24 cellular contexts compared by ENCODE assay signal in genomic region chr1:224509881-224510280, GRCh38.
DNase-seq lines count a peak whose midpoint lies in the region; ATAC-seq and TF ChIP-seq lines count a peak whose summit lies in the region.
"Had no signal": no experiment of that assay in that cellular context is flagged by ENCODE, and none has a peak within 500 bp of the region (broad histone marks: within the 10 kb centered on the region; RNA-seq: fewer than 3 reads in every experiment).

No MANE protein-coding gene starts in this region.

- H3K36me3 Mint-ChIP-seq in dendritic cell treated with granulocyte-macrophage colony-stimulating factor and Interleukin-4, amounts not matched to agents 40 ng/mL and 50 ng/mL, for 4 days (ENCODE audit: low read depth) = no peaks in the 10 kb centered on the region
- H3K36me3 Mint-ChIP-seq in activated T-helper 1 cell treated with anti-CD3 and anti-CD28 coated beads, Interleukin-12 subunit alpha, Interleukin-12 subunit beta, Interleukin-2, Interleukin-4 antibody, amounts not matched to agents 30 ng/mL and 10 ng/mL and 1 ng/mL, durations not matched to agents 14 hours and 24 hours and 36 hours (ENCODE audit: low read depth) = peaks cover 3% of the 10 kb centered on the region
- H3K36me3 Mint-ChIP-seq: activated naive CD8-positive, alpha-beta T cell; brain; CD8-positive, alpha-beta memory T cell; immature natural killer cell; memory B cell; neural progenitor cell had no signal

- peak overlapping the region; percentile 90 for H2BK15ac ChIP-seq in mesenchymal stem cell (ENCODE audit: low read depth, poor library complexity, severe bottlenecking)

- peak overlapping the region; percentile 89 for H4K8ac ChIP-seq in mesenchymal stem cell (ENCODE audit: low read length)

- H4K20me1 ChIP-seq in Loucy (ENCODE audit: insufficient read depth, low read length, poor library complexity, severe bottlenecking) = no peaks in the 10 kb centered on the region

- H3K4me2 ChIP-seq in Loucy (ENCODE audit: low read depth, low read length, poor library complexity, severe bottlenecking) (no peak overlapping the region), mesenchymal stem cell (ENCODE audit: low read length, poor library complexity, severe bottlenecking) (no peak overlapping the region)
- H3K4me2 ChIP-seq: neural progenitor cell had no signal

- H3K9me3 ChIP-seq in Loucy (ENCODE audit: insufficient read depth, low read depth, low read length) (no peaks in the 10 kb centered on the region), mesenchymal stem cell (ENCODE audit: control insufficient read depth, low read length) (no peaks in the 10 kb centered on the region), gastroesophageal sphincter (no peaks in the 10 kb centered on the region), uterus (no peaks in the 10 kb centered on the region)
- H3K9me3 ChIP-seq: MG63, upper lobe of left lung had no signal

- H3K9me2 ChIP-seq in Loucy (replicated peaks; ENCODE audit: low read depth, low read length) = no peaks in the 10 kb centered on the region

- TF ChIP-seq CTCF in Loucy (conservative IDR thresholded peaks at IDR 0.05; ENCODE audit: low read length) = no peak
- TF ChIP-seq CTCF in gastroesophageal sphincter (IDR thresholded peaks at IDR 0.05) = no peak
- no peak for TF ChIP-seq CTCF in uterus (IDR thresholded peaks at IDR 0.05)

- H3K9ac ChIP-seq in Loucy (ENCODE audit: low read depth, low read length, poor library complexity, severe bottlenecking) = no peak overlapping the region
- H3K9ac ChIP-seq in mesenchymal stem cell (ENCODE audit: low read length) = peak overlapping the region; percentile 24
- H3K9ac ChIP-seq: neural progenitor cell had no signal

- peak overlapping the region; percentile 71 to 99 for H2BK12ac ChIP-seq in mesenchymal stem cell (ENCODE audit: low read length in 2 of 2)

- TF ChIP-seq POLR2A in gastroesophageal sphincter (IDR thresholded peaks at IDR 0.05) (no peak), uterus (IDR thresholded peaks at IDR 0.05) (no peak)

- peak overlapping the region; percentile 7 to 27 for H3K4ac ChIP-seq in mesenchymal stem cell (ENCODE audit: low read depth in 1 of 2, low read length in 2 of 2)

- H3K36me3 ChIP-seq in Loucy (ENCODE audit: insufficient read depth, low read length) (no peaks in the 10 kb centered on the region), mesenchymal stem cell (ENCODE audit: control insufficient read depth in 1 of 2, insufficient read depth in 2 of 2, low read depth in 1 of 2, low read length in 2 of 2) (no peaks in the 10 kb centered on the region), gastroesophageal sphincter (no peaks in the 10 kb centered on the region), uterus (no peaks in the 10 kb centered on the region)
- H3K36me3 ChIP-seq: MG63, neural progenitor cell, upper lobe of left lung had no signal

- no peaks in the 10 kb centered on the region for H3K79me1 ChIP-seq in mesenchymal stem cell (replicated peaks; ENCODE audit: low read length, poor library complexity, severe bottlenecking)

- no peak overlapping the region for H3K4me3 Mint-ChIP-seq in dendritic cell treated with granulocyte-macrophage colony-stimulating factor and Interleukin-4, amounts not matched to agents 40 ng/mL and 50 ng/mL, for 4 days
- no peak overlapping the region for H3K4me3 Mint-ChIP-seq in activated T-helper 1 cell treated with anti-CD3 and anti-CD28 coated beads, Interleukin-12 subunit alpha, Interleukin-12 subunit beta, Interleukin-2, Interleukin-4 antibody, amounts not matched to agents 30 ng/mL and 10 ng/mL and 1 ng/mL, durations not matched to agents 14 hours and 24 hours and 36 hours
- H3K4me3 Mint-ChIP-seq: activated naive CD8-positive, alpha-beta T cell; brain; CD8-positive, alpha-beta memory T cell; immature natural killer cell; memory B cell; neural progenitor cell had no signal

- H3K4me3 ChIP-seq in Loucy (ENCODE audit: low read length, poor library complexity, severe bottlenecking) (no peak overlapping the region), mesenchymal stem cell (ENCODE audit: insufficient read depth in 1 of 2, low read depth in 1 of 2, low read length in 2 of 2) (no peak overlapping the region), gastroesophageal sphincter (no peak overlapping the region), uterus (no peak overlapping the region)
- H3K4me3 ChIP-seq: MG63, neural progenitor cell, upper lobe of left lung had no signal

- H3F3A ChIP-seq in Loucy (ENCODE audit: low read depth) = no peaks in the 10 kb centered on the region

- peak overlapping the region; percentile 88 for H3K27ac Mint-ChIP-seq in dendritic cell treated with granulocyte-macrophage colony-stimulating factor and Interleukin-4, amounts not matched to agents 40 ng/mL and 50 ng/mL, for 4 days
- H3K27ac Mint-ChIP-seq in activated T-helper 1 cell treated with anti-CD3 and anti-CD28 coated beads, Interleukin-12 subunit alpha, Interleukin-12 subunit beta, Interleukin-2, Interleukin-4 antibody, amounts not matched to agents 30 ng/mL and 10 ng/mL and 1 ng/mL, durations not matched to agents 14 hours and 24 hours and 36 hours = no peak overlapping the region
- H3K27ac Mint-ChIP-seq: activated naive CD8-positive, alpha-beta T cell; CD8-positive, alpha-beta memory T cell; memory B cell had no signal

- no peak overlapping the region for H2BK5ac ChIP-seq in mesenchymal stem cell (ENCODE audit: low read depth, low read length, poor library complexity, severe bottlenecking)

- H3K9me3 Mint-ChIP-seq in dendritic cell treated with granulocyte-macrophage colony-stimulating factor and Interleukin-4, amounts not matched to agents 40 ng/mL and 50 ng/mL, for 4 days = no peaks in the 10 kb centered on the region
- H3K9me3 Mint-ChIP-seq in activated T-helper 1 cell treated with anti-CD3 and anti-CD28 coated beads, Interleukin-12 subunit alpha, Interleukin-12 subunit beta, Interleukin-2, Interleukin-4 antibody, amounts not matched to agents 30 ng/mL and 10 ng/mL and 1 ng/mL, durations not matched to agents 14 hours and 24 hours and 36 hours = no peaks in the 10 kb centered on the region
- H3K9me3 Mint-ChIP-seq: CD8-positive, alpha-beta memory T cell; immature natural killer cell; memory B cell; neural progenitor cell had no signal

- H3K27ac ChIP-seq in mesenchymal stem cell (ENCODE audit: low read length, poor library complexity, severe bottlenecking) = no peak overlapping the region
- H3K27ac ChIP-seq in gastroesophageal sphincter = no peak overlapping the region
- H3K27ac ChIP-seq in uterus = no peak overlapping the region
- H3K27ac ChIP-seq: neural progenitor cell, upper lobe of left lung had no signal

- H3K27me3 ChIP-seq in Loucy (ENCODE audit: insufficient read depth, low read length, poor library complexity, severe bottlenecking) = no peaks in the 10 kb centered on the region
- no peaks in the 10 kb centered on the region for H3K27me3 ChIP-seq in mesenchymal stem cell (ENCODE audit: control insufficient read depth in 1 of 2, insufficient read depth in 1 of 2, low read length in 2 of 2)
- H3K27me3 ChIP-seq in gastroesophageal sphincter = no peaks in the 10 kb centered on the region
- H3K27me3 ChIP-seq in uterus = no peaks in the 10 kb centered on the region
- H3K27me3 ChIP-seq: MG63, neural progenitor cell, upper lobe of left lung had no signal

- peak overlapping the region; percentile 17 for H2AK5ac ChIP-seq in mesenchymal stem cell (ENCODE audit: low read length, severe bottlenecking)

- peak overlapping the region; percentile 98 for H2BK120ac ChIP-seq in mesenchymal stem cell (ENCODE audit: low read depth, low read length)

- peak; percentile 41 for DNase-seq in AG08396 (ENCODE audit: low spot score)
- peak; percentile 47 for DNase-seq in mesenchymal stem cell
- no peak for DNase-seq in NCI-H1930 (lab: John Stamatoyannopoulos, UW)
- DNase-seq in activated T-helper 1 cell treated with anti-CD3 and anti-CD28 coated beads, Interleukin-12 subunit alpha, Interleukin-12 subunit beta, Interleukin-2, Interleukin-4 antibody, amounts not matched to agents 30 ng/mL and 10 ng/mL and 1 ng/mL, durations not matched to agents 14 hours and 24 hours and 36 hours (ENCODE audit: low spot score) = no peak
- no peak for DNase-seq in uterus
- DNase-seq: activated CD4-positive, alpha-beta T cell treated with anti-CD3 and anti-CD28 coated beads, Interleukin-2, amount 50 U/mL, for 4 hours; activated T-cell treated with anti-CD3 and anti-CD28 coated beads for 4 hours; CD8-positive, alpha-beta memory T cell; cortex of kidney; immature natural killer cell; MG63; NCI-H2081 treated with DMSO at 0.1 percent for 48 hours; NCI-H526 treated with DMSO at 0.1 percent for 48 hours; PC-3; retina; stimulated activated naive CD4-positive, alpha-beta T cell treated with Interleukin-2 at 50 U/mL for 16 hours; upper lobe of left lung had no signal

- WGBS in mesenchymal stem cell = 76% methylated on average over 8 of the region's 8 CpGs
- WGBS in gastroesophageal sphincter (ENCODE audit: low coverage in 1 of 2), 2 donors = 53% methylated on average over 3 of the region's 8 CpGs; no CpG with 5 or more reads in 1 of the 2 donors

- TF ChIP-seq EP300 in gastroesophageal sphincter (IDR thresholded peaks at IDR 0.05) = no peak

- H4K91ac ChIP-seq in mesenchymal stem cell (ENCODE audit: low read length) = peak overlapping the region; percentile 80

- peak overlapping the region; percentile 94 to 98 for H3K18ac ChIP-seq in mesenchymal stem cell (ENCODE audit: low read depth in 1 of 2, low read length in 2 of 2)

- H3K27me3 Mint-ChIP-seq in dendritic cell treated with granulocyte-macrophage colony-stimulating factor and Interleukin-4, amounts not matched to agents 40 ng/mL and 50 ng/mL, for 4 days = no peaks in the 10 kb centered on the region
- H3K27me3 Mint-ChIP-seq in activated T-helper 1 cell treated with anti-CD3 and anti-CD28 coated beads, Interleukin-12 subunit alpha, Interleukin-12 subunit beta, Interleukin-2, Interleukin-4 antibody, amounts not matched to agents 30 ng/mL and 10 ng/mL and 1 ng/mL, durations not matched to agents 14 hours and 24 hours and 36 hours (ENCODE audit: insufficient read depth) = no peaks in the 10 kb centered on the region
- H3K27me3 Mint-ChIP-seq: activated naive CD8-positive, alpha-beta T cell; brain; CD8-positive, alpha-beta memory T cell; memory B cell had no signal

- 0 out of 2 replicates have a peak overlapping the region, but pooled peaks have one; percentile 21 for H2AFZ ChIP-seq in Loucy (ENCODE audit: low read length)
- no peak overlapping the region for H2AFZ ChIP-seq in mesenchymal stem cell (ENCODE audit: low read depth, low read length)
- H2AFZ ChIP-seq: neural progenitor cell had no signal

- no peak for ATAC-seq in gastroesophageal sphincter
- ATAC-seq: PC-3 had no signal

- peaks cover 48% of the 10 kb centered on the region for H3K4me1 Mint-ChIP-seq in dendritic cell treated with granulocyte-macrophage colony-stimulating factor and Interleukin-4, amounts not matched to agents 40 ng/mL and 50 ng/mL, for 4 days (ENCODE audit: low read depth)
- H3K4me1 Mint-ChIP-seq in activated T-helper 1 cell treated with anti-CD3 and anti-CD28 coated beads, Interleukin-12 subunit alpha, Interleukin-12 subunit beta, Interleukin-2, Interleukin-4 antibody, amounts not matched to agents 30 ng/mL and 10 ng/mL and 1 ng/mL, durations not matched to agents 14 hours and 24 hours and 36 hours (ENCODE audit: low read depth) = peaks cover 31% of the 10 kb centered on the region

- intact Hi-C loops in dendritic cell treated with granulocyte-macrophage colony-stimulating factor and Interleukin-4, amounts not matched to agents 40 ng/mL and 50 ng/mL, for 4 days (cut with micrococcal nuclease) = loop anchor here (5.0 to 10.0 kb wide), 2 partner anchors 105 to 132 kb away; partner anchors contain the start of gene CNIH3
- intact Hi-C loops in activated T-helper 1 cell treated with anti-CD3 and anti-CD28 coated beads, Interleukin-12 subunit alpha, Interleukin-12 subunit beta, Interleukin-2, Interleukin-4 antibody, amounts not matched to agents 30 ng/mL and 10 ng/mL and 1 ng/mL, durations not matched to agents 14 hours and 24 hours and 36 hours (cut with micrococcal nuclease) = loop anchor here (5.0 kb wide), 1 partner anchor 112 kb away; no protein-coding TSS in a partner anchor
- intact Hi-C loops in uterus (cut with DNase I; ENCODE audit: low total_unique reads) = no loop called here

- no peak overlapping the region for H3K14ac ChIP-seq in mesenchymal stem cell (ENCODE audit: low read length in 2 of 2)

- H3K4me1 ChIP-seq in Loucy (ENCODE audit: insufficient read depth, low read length, poor library complexity, severe bottlenecking) (peaks cover 20% of the 10 kb centered on the region), mesenchymal stem cell (ENCODE audit: control insufficient read depth, insufficient read depth, low read depth, low read length) (peaks cover 8% of the 10 kb centered on the region), gastroesophageal sphincter (peaks cover 0 to 51% (median 4%) of the 10 kb centered on the region in 3 donors), uterus (no peaks in the 10 kb centered on the region)

- no peak overlapping the region for H3K23ac ChIP-seq in mesenchymal stem cell (ENCODE audit: low read length in 2 of 2)

- H3K79me2 ChIP-seq in Loucy (ENCODE audit: insufficient read depth, low read length) = no peaks in the 10 kb centered on the region

Comparison
In these comparisons a context has a peak if more than half of its experiments do, and no peak if none do; other contexts are left out.
1. DNase-seq: peak in AG08396 (single experiment) and mesenchymal stem cell (single experiment); none in NCI-H1930 (0 of 2), activated T-helper 1 cell treated with anti-CD3 and anti-CD28 coated beads, Interleukin-12 subunit alpha, Interleukin-12 subunit beta, Interleukin-2, Interleukin-4 antibody, amounts not matched to agents 30 ng/mL and 10 ng/mL and 1 ng/mL, durations not matched to agents 14 hours and 24 hours and 36 hours (single experiment) and uterus (0 of 2).